In genomic region chr15:96328101-96328958, GRCh38 we compare ENCODE assay signal across 13 cellular contexts. TPM values are rescaled to one million over a fixed set of nuclear protein-coding genes. Genes with fewer than 3 reads are reported as not detected.
DNase-seq lines count a peak whose midpoint lies in the region; TF ChIP-seq lines count a peak whose summit lies in the region.
"Had no signal": no experiment of that assay in that cellular context is flagged by ENCODE, and none has a peak within 500 bp of the region (broad histone marks: within the 10 kb centered on the region; RNA-seq: fewer than 3 reads in every experiment).

No MANE protein-coding gene starts in this region.

- no peaks in the 10 kb centered on the region for H3K36me3 Mint-ChIP-seq in endodermal cell (ENCODE audit: low read depth)
- peaks cover 2% of the 10 kb centered on the region for H3K36me3 Mint-ChIP-seq in activated T-helper 1 cell treated with anti-CD3 and anti-CD28 coated beads, Interleukin-12 subunit alpha, Interleukin-12 subunit beta, Interleukin-2, Interleukin-4 antibody, amounts not matched to agents 30 ng/mL and 10 ng/mL and 1 ng/mL, durations not matched to agents 14 hours and 24 hours and 36 hours (ENCODE audit: low read depth)

- no peak for DNase-seq in BJ (ENCODE audit: low read depth)
- peak in 1 of 2 experiments; percentile 68 for DNase-seq in SJSA1 (ENCODE audit: low read depth in 1 of 2, low spot score in 2 of 2)
- no peak for DNase-seq in hepatocyte (ENCODE audit: low spot score)
- no peak for DNase-seq in sigmoid colon
- no peak for DNase-seq in DMS79 (lab: John Stamatoyannopoulos, UW)
- no peak for DNase-seq in inferior parietal cortex (ENCODE audit: extremely low spot score)
- DNase-seq in endodermal cell = no peak
- DNase-seq in activated T-helper 1 cell treated with anti-CD3 and anti-CD28 coated beads, Interleukin-12 subunit alpha, Interleukin-12 subunit beta, Interleukin-2, Interleukin-4 antibody, amounts not matched to agents 30 ng/mL and 10 ng/mL and 1 ng/mL, durations not matched to agents 14 hours and 24 hours and 36 hours (ENCODE audit: low spot score) = no peak
- DNase-seq: activated CD4-positive, CD25-positive, alpha-beta regulatory T cell; DMS153; erythroblast; NCI-H2029 treated with DMSO at 0.1 percent for 48 hours; RPMI8226 had no signal

- H2AFZ ChIP-seq in hepatocyte = no peak overlapping the region

- WGBS in hepatocyte (ENCODE audit: low lambda C conversion rate, missing lambda C conversion rate) = 61% methylated on average over 8 of the region's 8 CpGs
- WGBS in sigmoid colon, 2 donors = 49 to 85% methylated on average over 8 of the region's 8 CpGs
- 8 to 11% methylated on average over 6 to 8 of the region's 8 CpGs for WGBS in endodermal cell (ENCODE audit: insufficient coverage in 1 of 2, insufficient read length in 1 of 2), 2 experiments

- H3K9me2 ChIP-seq in hepatocyte (replicated peaks; ENCODE audit: insufficient read depth) = no peaks in the 10 kb centered on the region

- peaks cover 1% of the 10 kb centered on the region for H3K9me3 Mint-ChIP-seq in endodermal cell
- H3K9me3 Mint-ChIP-seq in activated T-helper 1 cell treated with anti-CD3 and anti-CD28 coated beads, Interleukin-12 subunit alpha, Interleukin-12 subunit beta, Interleukin-2, Interleukin-4 antibody, amounts not matched to agents 30 ng/mL and 10 ng/mL and 1 ng/mL, durations not matched to agents 14 hours and 24 hours and 36 hours = no peaks in the 10 kb centered on the region

- no peak overlapping the region for H3K27ac Mint-ChIP-seq in endodermal cell
- H3K27ac Mint-ChIP-seq in activated T-helper 1 cell treated with anti-CD3 and anti-CD28 coated beads, Interleukin-12 subunit alpha, Interleukin-12 subunit beta, Interleukin-2, Interleukin-4 antibody, amounts not matched to agents 30 ng/mL and 10 ng/mL and 1 ng/mL, durations not matched to agents 14 hours and 24 hours and 36 hours = no peak overlapping the region

- H3K4me3 Mint-ChIP-seq in endodermal cell = no peak overlapping the region
- no peak overlapping the region for H3K4me3 Mint-ChIP-seq in activated T-helper 1 cell treated with anti-CD3 and anti-CD28 coated beads, Interleukin-12 subunit alpha, Interleukin-12 subunit beta, Interleukin-2, Interleukin-4 antibody, amounts not matched to agents 30 ng/mL and 10 ng/mL and 1 ng/mL, durations not matched to agents 14 hours and 24 hours and 36 hours

- H3K27me3 ChIP-seq in BJ (ENCODE audit: control insufficient read depth, insufficient read depth, low read length) = no peaks in the 10 kb centered on the region
- no peaks in the 10 kb centered on the region for H3K27me3 ChIP-seq in SJSA1 (replicated peaks)
- H3K27me3 ChIP-seq in hepatocyte = no peaks in the 10 kb centered on the region
- no peaks in the 10 kb centered on the region for H3K27me3 ChIP-seq in sigmoid colon
- H3K27me3 ChIP-seq in endodermal cell (ENCODE audit: control insufficient read depth, insufficient read depth, low read length, poor library complexity, severe bottlenecking) = peaks cover 90% of the 10 kb centered on the region

- no peak for TF ChIP-seq POLR2A in sigmoid colon (IDR thresholded peaks at IDR 0.05)

- TF ChIP-seq EP300 in sigmoid colon (IDR thresholded peaks at IDR 0.05) = no peak

- peaks cover 34% of the 10 kb centered on the region for H3K4me1 Mint-ChIP-seq in endodermal cell
- peaks cover 13% of the 10 kb centered on the region for H3K4me1 Mint-ChIP-seq in activated T-helper 1 cell treated with anti-CD3 and anti-CD28 coated beads, Interleukin-12 subunit alpha, Interleukin-12 subunit beta, Interleukin-2, Interleukin-4 antibody, amounts not matched to agents 30 ng/mL and 10 ng/mL and 1 ng/mL, durations not matched to agents 14 hours and 24 hours and 36 hours (ENCODE audit: low read depth)

- H3K4me3 ChIP-seq in BJ (ENCODE audit: low read depth, low read length) (peak overlapping the region; percentile 68), SJSA1 (peak overlapping the region; percentile 55), hepatocyte (peak overlapping the region; percentile 6), sigmoid colon (peak overlapping the region; percentile 52 to 89 (median 80)), endodermal cell (ENCODE audit: low read length) (no peak overlapping the region)

- peaks cover 5% of the 10 kb centered on the region for H3K36me3 ChIP-seq in BJ (ENCODE audit: control insufficient read depth, insufficient read depth, low read length)
- peaks cover 18% of the 10 kb centered on the region for H3K36me3 ChIP-seq in SJSA1
- H3K36me3 ChIP-seq in hepatocyte (replicated peaks; ENCODE audit: insufficient read depth, low read depth) = no peaks in the 10 kb centered on the region
- no peaks in the 10 kb centered on the region for H3K36me3 ChIP-seq in sigmoid colon
- H3K36me3 ChIP-seq in endodermal cell (ENCODE audit: control insufficient read depth, insufficient read depth, low read length) = no peaks in the 10 kb centered on the region

- peaks cover 14% of the 10 kb centered on the region for H4K20me1 ChIP-seq in hepatocyte (ENCODE audit: insufficient read depth, poor library complexity, severe bottlenecking)

- H3K4me1 ChIP-seq in SJSA1 (replicated peaks) (peaks cover 34% of the 10 kb centered on the region), hepatocyte (ENCODE audit: insufficient read depth) (peaks cover 16% of the 10 kb centered on the region), sigmoid colon (peaks cover 0 to 42% (median 30%) of the 10 kb centered on the region in 4 donors), endodermal cell (ENCODE audit: control insufficient read depth, insufficient read depth, low read length) (no peaks in the 10 kb centered on the region)

- POLR2A ChIA-PET in BJ (lab: Charles Lee) = interaction anchor here (0.6 to 0.9 kb wide), 2 partner anchors 528 to 904 kb away, joined by 3 to 17 read pairs; no protein-coding TSS in a partner anchor

- no peak overlapping the region for H3K9ac ChIP-seq in endodermal cell (ENCODE audit: extremely low read depth, low read length, poor library complexity, severe bottlenecking)

- H3K27ac ChIP-seq in SJSA1 = peak overlapping the region; percentile 78
- H3K27ac ChIP-seq in hepatocyte = peak overlapping the region; percentile 90
- peak overlapping the region; percentile 91 to 97 (median 94) for H3K27ac ChIP-seq in sigmoid colon
- H3K27ac ChIP-seq in endodermal cell (ENCODE audit: low read depth, low read length) = no peak overlapping the region

- H3K9me3 ChIP-seq in SJSA1 (replicated peaks) = no peaks in the 10 kb centered on the region
- H3K9me3 ChIP-seq in hepatocyte (ENCODE audit: low read depth) = no peaks in the 10 kb centered on the region
- H3K9me3 ChIP-seq in sigmoid colon = no peaks in the 10 kb centered on the region
- H3K9me3 ChIP-seq in endodermal cell (ENCODE audit: control insufficient read depth, low read length) = no peaks in the 10 kb centered on the region

- no peak for TF ChIP-seq CTCF in BJ (IDR thresholded peaks at IDR 0.05; ENCODE audit: insufficient read depth, low read depth, low read length)
- TF ChIP-seq CTCF in hepatocyte (IDR thresholded peaks at IDR 0.05; ENCODE audit: poor library complexity) = no peak
- no peak for TF ChIP-seq CTCF in sigmoid colon (IDR thresholded peaks at IDR 0.05)
- no peak for TF ChIP-seq CTCF in endodermal cell (conservative IDR thresholded peaks at IDR 0.05)

- intact Hi-C loops in sigmoid colon (cut with DNase I) = loop anchor here (5.0 to 10.0 kb wide), 5 partner anchors 564 to 1686 kb away; no protein-coding TSS in a partner anchor
- intact Hi-C loops in activated T-helper 1 cell treated with anti-CD3 and anti-CD28 coated beads, Interleukin-12 subunit alpha, Interleukin-12 subunit beta, Interleukin-2, Interleukin-4 antibody, amounts not matched to agents 30 ng/mL and 10 ng/mL and 1 ng/mL, durations not matched to agents 14 hours and 24 hours and 36 hours (cut with micrococcal nuclease) = loop anchor here (5.0 to 10.0 kb wide), 4 partner anchors 84 to 1304 kb away; no protein-coding TSS in a partner anchor

- H3K79me2 ChIP-seq in hepatocyte = peaks cover 73% of the 10 kb centered on the region

- H3K27me3 Mint-ChIP-seq in endodermal cell (ENCODE audit: insufficient read depth) = peaks cover 92% of the 10 kb centered on the region
- peaks cover 86% of the 10 kb centered on the region for H3K27me3 Mint-ChIP-seq in activated T-helper 1 cell treated with anti-CD3 and anti-CD28 coated beads, Interleukin-12 subunit alpha, Interleukin-12 subunit beta, Interleukin-2, Interleukin-4 antibody, amounts not matched to agents 30 ng/mL and 10 ng/mL and 1 ng/mL, durations not matched to agents 14 hours and 24 hours and 36 hours (ENCODE audit: insufficient read depth)

- CTCF ChIA-PET in BJ (lab: Yijun Ruan, JAX) = interaction anchor here (0.6 to 3.9 kb wide), 21 partner anchors 8 to 1850 kb away, joined by 3 to 17 read pairs (median 4); no protein-coding TSS in a partner anchor

- peak overlapping the region; percentile 84 for H3K4me2 ChIP-seq in hepatocyte

RNA-seq across cellular contexts. Expression of gene NR2F2, which starts 2.2 kb away (rescaled TPM):
- polyA plus RNA-seq in BJ (2011; rRNA removed) = 47.0 and 50.0 TPM in 2 replicates
- 54.5 and 63.5 TPM in 2 replicates for polyA minus RNA-seq in BJ (2011; rRNA and poly(A)+ RNA removed)
- 9.8 and 14.0 TPM in 2 replicates for total RNA-seq in SJSA1 (2014; rRNA removed; shearing (Covaris generic))
- total RNA-seq in hepatocyte = 16.5 and 23.0 TPM in 2 replicates
- 27.9 and 28.3 TPM in 2 replicates for polyA plus RNA-seq in hepatocyte
- 10 to 100 TPM; 24.0 to 47.9 (median 31.0) TPM for total RNA-seq in sigmoid colon
- 10 to 100 TPM; 12.6 to 20.0 (median 12.9) TPM for polyA plus RNA-seq in sigmoid colon
- total RNA-seq in endodermal cell = 1 to 10 TPM in 1 of 2 donors, under 1 TPM in 1; 0.73 to 3.3 TPM
- polyA plus RNA-seq in endodermal cell (2013, experiment 1 of 2) = 54.2 TPM
- polyA plus RNA-seq in endodermal cell (2013, experiment 2 of 2) = 40.9 TPM
- not detected in 2 replicates for total RNA-seq in activated T-helper 1 cell treated with anti-CD3 and anti-CD28 coated beads, Interleukin-12 subunit alpha, Interleukin-12 subunit beta, Interleukin-2, Interleukin-4 antibody, amounts not matched to agents 30 ng/mL and 10 ng/mL and 1 ng/mL, durations not matched to agents 14 hours and 24 hours and 36 hours
